Comparison of ENCODE assay signal across 14 cellular contexts in genomic region chr3:32181370-32181769, GRCh38. TPM values are rescaled to one million over a fixed set of nuclear protein-coding genes. Genes with fewer than 3 reads are reported as not detected.
DNase-seq lines count a peak whose midpoint lies in the region; ATAC-seq and TF ChIP-seq lines count a peak whose summit lies in the region.
"Had no signal": no experiment of that assay in that cellular context is flagged by ENCODE, and none has a peak within 500 bp of the region (broad histone marks: within the 10 kb centered on the region; RNA-seq: fewer than 3 reads in every experiment).

No MANE protein-coding gene starts in this region.

- no peaks in the 10 kb centered on the region for H3K79me2 ChIP-seq in GM23338 (replicated peaks; ENCODE audit: insufficient read depth)
- no peaks in the 10 kb centered on the region for H3K79me2 ChIP-seq in parathyroid adenoma

- peak overlapping the region; percentile 29; the same call in 1 of the 2 replicates for H3K4me2 ChIP-seq in BLaER1
- H3K4me2 ChIP-seq in GM23338: no peak overlapping the region
- H3K4me2 ChIP-seq in parathyroid adenoma (ENCODE audit: low read length): peak overlapping the region; percentile 18

- H3K27me3 ChIP-seq in BLaER1: no peaks in the 10 kb centered on the region
- no peaks in the 10 kb centered on the region for H3K27me3 ChIP-seq in GM23338 (ENCODE audit: insufficient read depth)
- H3K27me3 ChIP-seq in parathyroid adenoma (ENCODE audit: control insufficient read depth, insufficient read depth, low read length): no peaks in the 10 kb centered on the region
- no peaks in the 10 kb centered on the region for H3K27me3 ChIP-seq in left lung

- peaks cover 6% of the 10 kb centered on the region for H3K4me1 Mint-ChIP-seq in GM23338

- H3K36me3 ChIP-seq in BLaER1 (no peaks in the 10 kb centered on the region), GM23338 (ENCODE audit: insufficient read depth) (no peaks in the 10 kb centered on the region), parathyroid adenoma (ENCODE audit: control insufficient read depth, insufficient read depth, low read length) (no peaks in the 10 kb centered on the region), left lung (no peaks in the 10 kb centered on the region)

- no peak overlapping the region for H3K27ac Mint-ChIP-seq in GM23338
- H3K27ac Mint-ChIP-seq: IgD-negative memory B cell had no signal

- H3K9me3 ChIP-seq in BLaER1: no peaks in the 10 kb centered on the region
- no peaks in the 10 kb centered on the region for H3K9me3 ChIP-seq in parathyroid adenoma (ENCODE audit: control insufficient read depth, low read length)
- H3K9me3 ChIP-seq in left lung: no peaks in the 10 kb centered on the region

- H3K9ac ChIP-seq in BLaER1 (no peak overlapping the region; the same call in 1 of the 2 replicates), parathyroid adenoma (no peak overlapping the region)
- H3K9ac ChIP-seq: GM23248 had no signal

- H4K20me1 ChIP-seq in BLaER1: no peaks in the 10 kb centered on the region
- no peaks in the 10 kb centered on the region for H4K20me1 ChIP-seq in GM23338 (replicated peaks; ENCODE audit: insufficient read depth)

- intact Hi-C loops in left lung (cut with DNase I): no loop called here

- TF ChIP-seq CTCF in GM23338 (conservative IDR thresholded peaks at IDR 0.05; ENCODE audit: low read depth in 2 of 2) (no peak), parathyroid adenoma (IDR thresholded peaks at IDR 0.05) (no peak), left lung (IDR thresholded peaks at IDR 0.05) (no peak)

- H3K9me3 Mint-ChIP-seq in GM23338: no peaks in the 10 kb centered on the region
- H3K9me3 Mint-ChIP-seq: IgD-negative memory B cell had no signal

- no peaks in the 10 kb centered on the region for H3K9me2 ChIP-seq in GM23338 (ENCODE audit: insufficient read depth)

- H2AFZ ChIP-seq in GM23338 (peak overlapping the region; percentile 70; the same call in 1 of the 2 replicates), parathyroid adenoma (peak overlapping the region; percentile 23)
- H2AFZ ChIP-seq: GM23248 had no signal

- no peaks in the 10 kb centered on the region for H3K36me3 Mint-ChIP-seq in GM23338 (ENCODE audit: low read depth)
- H3K36me3 Mint-ChIP-seq: IgD-negative memory B cell had no signal

- DNase-seq in GM23338 (ENCODE audit: low spot score) (no peak), NCI-H345 treated with DMSO at 0.1 percent for 48 hours (lab: John Stamatoyannopoulos, UW; ENCODE audit: unreplicated experiment) (peak; percentile 9), left lung (no peak), NCI-H1694 (lab: John Stamatoyannopoulos, UW) (no peak)
- DNase-seq: C1 segment of cervical spinal cord, DMS153, GM23248, NCI-H226, OCI-M1, RPMI8226 had no signal

- H3K27ac ChIP-seq in BLaER1: no peak overlapping the region
- H3K27ac ChIP-seq in GM23338 (ENCODE audit: low read depth): no peak overlapping the region
- no peak overlapping the region for H3K27ac ChIP-seq in parathyroid adenoma
- no peak overlapping the region for H3K27ac ChIP-seq in left lung
- H3K27ac ChIP-seq: GM23248 had no signal

- H3K4me1 ChIP-seq in BLaER1 (peaks cover 19% of the 10 kb centered on the region), GM23338 (ENCODE audit: insufficient read depth) (peaks cover under 1% of the 10 kb centered on the region; the same call in 1 of the 2 replicates), parathyroid adenoma (peaks cover 9% of the 10 kb centered on the region), left lung (peaks cover 9 to 13% of the 10 kb centered on the region in 2 donors)

- no peak overlapping the region for H3K4me3 ChIP-seq in BLaER1
- no peak overlapping the region for H3K4me3 ChIP-seq in GM23338
- H3K4me3 ChIP-seq in parathyroid adenoma (ENCODE audit: low read depth, low read length): no peak overlapping the region
- no peak overlapping the region for H3K4me3 ChIP-seq in left lung
- H3K4me3 ChIP-seq: GM23248 had no signal

- no peak for ATAC-seq in GM23338
- ATAC-seq in GM18873 (IDR thresholded peaks at IDR 0.05; ENCODE audit: low FRiP score, unreplicated experiment): no peak
- ATAC-seq in left lung: no peak

- H3F3A ChIP-seq in GM23338 (replicated peaks; ENCODE audit: low read depth): no peaks in the 10 kb centered on the region

- no peak overlapping the region for H3K4me3 Mint-ChIP-seq in GM23338

- peaks cover 2% of the 10 kb centered on the region for H3K27me3 Mint-ChIP-seq in GM23338 (ENCODE audit: insufficient read depth, low read depth, poor library complexity)

TF ChIP-seq in GM23338, 12 proteins besides CTCF, POLR2A, EP300 and RAD21 (continues in another document):
- TF ChIP-seq STAT1 (IDR thresholded peaks at IDR 0.05; ENCODE audit: unreplicated experiment) (no peak), POLR2AphosphoS5 (IDR thresholded peaks at IDR 0.05; ENCODE audit: low read depth) (no peak), EZH2phosphoT487 (IDR thresholded peaks at IDR 0.05; ENCODE audit: unreplicated experiment) (no peak), ETS1 (IDR thresholded peaks at IDR 0.05) (no peak), REST (IDR thresholded peaks at IDR 0.05; ENCODE audit: unreplicated experiment) (no peak), JUNB (IDR thresholded peaks at IDR 0.05; ENCODE audit: unreplicated experiment) (no peak), ZNF114 (CRISPR knock-in tag; IDR thresholded peaks at IDR 0.05) (no peak)

RNA-seq across cellular contexts. Expression of gene CMTM8, which starts 57.1 kb away (rescaled TPM):
- total RNA-seq in GM23338 (2014; rRNA removed; shearing (Covaris generic)): 14.3 and 24.5 TPM in 2 replicates
- polyA plus RNA-seq in GM23338 (2016; fragmentation: Nextera tagmentation; extraction: Ambion mirVana): 19.9 and 22.2 TPM in 2 replicates
- total RNA-seq in left lung: 10 to 100 TPM; 17.0 to 20.0 TPM
- total RNA-seq: GM23248 had no signal
- polyA plus RNA-seq: GM23248 had no signal
